24 cellular contexts compared by ENCODE assay signal in the genomic region with DNA sequence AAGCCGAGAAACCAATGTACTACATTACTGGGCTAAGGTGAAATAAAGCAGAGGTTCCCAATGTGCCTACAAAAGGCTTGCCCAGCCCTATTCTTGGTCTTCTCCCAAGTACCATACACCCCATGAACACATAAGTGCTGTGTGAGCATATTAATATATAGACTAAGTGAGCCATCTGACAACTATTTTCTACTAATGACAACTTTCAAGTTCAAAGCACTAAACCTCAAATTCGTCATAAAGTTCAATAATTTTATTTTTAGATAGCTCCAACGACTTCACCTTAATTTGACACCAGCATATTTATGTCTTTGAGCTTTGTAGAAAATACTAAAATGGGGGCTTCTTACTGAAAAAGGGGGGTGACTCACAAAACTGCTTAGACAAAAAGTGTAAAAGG. TPM values are rescaled to one million over a fixed set of nuclear protein-coding genes. Genes with fewer than 3 reads are reported as not detected.
DNase-seq lines count a peak whose midpoint lies in the region; ATAC-seq, FAIRE-seq and TF ChIP-seq lines count a peak whose summit lies in the region.
"Had no signal": no experiment of that assay in that cellular context is flagged by ENCODE, and none has a peak within 500 bp of the region (broad histone marks: within the 10 kb centered on the region; RNA-seq: fewer than 3 reads in every experiment).

No MANE protein-coding gene starts in this region.

- H3K9me3 ChIP-seq in HepG2 (ENCODE audit: low read length): no peaks in the 10 kb centered on the region
- H3K9me3 ChIP-seq in right lobe of liver: no peaks in the 10 kb centered on the region
- H3K9me3 ChIP-seq in SU-DHL-6 (ENCODE audit: insufficient read depth, low read length): no peaks in the 10 kb centered on the region
- no peaks in the 10 kb centered on the region for H3K9me3 ChIP-seq in SK-N-SH
- H3K9me3 ChIP-seq: A549 had no signal

- H3F3A ChIP-seq in SU-DHL-6 (ENCODE audit: insufficient read depth): peaks cover 37% of the 10 kb centered on the region
- no peaks in the 10 kb centered on the region for H3F3A ChIP-seq in SK-N-SH (replicated peaks; ENCODE audit: insufficient read depth)

- peak overlapping the region in 2 of 8 donors; percentile 16 to 69 for H3K4me3 Mint-ChIP-seq in naive B cell
- H3K4me3 Mint-ChIP-seq: CD4-positive, CD25-positive, alpha-beta regulatory T cell had no signal

- H3K9me2 ChIP-seq in SU-DHL-6 (replicated peaks; ENCODE audit: insufficient read depth, low read length) (no peaks in the 10 kb centered on the region), SK-N-SH (no peaks in the 10 kb centered on the region)

- no peaks in the 10 kb centered on the region for H3K9me3 Mint-ChIP-seq in naive B cell
- H3K9me3 Mint-ChIP-seq: CD4-positive, CD25-positive, alpha-beta regulatory T cell; CD8-positive, alpha-beta memory T cell; IgD-negative memory B cell had no signal

- FAIRE-seq in HepG2 (lab: Jason Lieb, UNC): no peak
- FAIRE-seq: A549, G401.6, GM12892 had no signal

- H3K4me3 ChIP-seq in HepG2 (replicated peaks in 1 of 3; ENCODE audit: insufficient read depth in 1 of 3, low read depth in 2 of 3, low read length in 3 of 3) (no peak overlapping the region), right lobe of liver (no peak overlapping the region), SU-DHL-6 (ENCODE audit: insufficient read depth, low read length, poor library complexity, severe bottlenecking) (no peak overlapping the region), SK-N-SH (ENCODE audit: low read depth in 2 of 2, low read length in 1 of 2) (no peak overlapping the region)
- H3K4me3 ChIP-seq: A549, GM23248 had no signal

- H3K27me3 Mint-ChIP-seq in naive B cell: no peaks in the 10 kb centered on the region
- H3K27me3 Mint-ChIP-seq: CD4-positive, CD25-positive, alpha-beta regulatory T cell; CD8-positive, alpha-beta memory T cell; IgD-negative memory B cell had no signal

- WGBS in HepG2 (ENCODE audit: low lambda C conversion rate): 86% methylated on average over 3 of the region's 3 CpGs
- WGBS in right lobe of liver (ENCODE audit: insufficient coverage, low coverage, low lambda C conversion rate, missing lambda C conversion rate): 93% methylated on average over 3 of the region's 3 CpGs
- WGBS in SK-N-SH (ENCODE audit: low lambda C conversion rate): 87% methylated on average over 3 of the region's 3 CpGs

- H3K36me3 ChIP-seq in HepG2 (replicated peaks in 1 of 2; ENCODE audit: control insufficient read depth in 1 of 2, insufficient read depth in 2 of 2, low read length in 2 of 2) (0 out of 5 replicates have a peak, but pooled peaks cover 0 to 5% of the 10 kb centered on the region in 2 experiments), right lobe of liver (no peaks in the 10 kb centered on the region), SU-DHL-6 (ENCODE audit: low read length) (peaks cover 20% of the 10 kb centered on the region), SK-N-SH (replicated peaks in 1 of 2; ENCODE audit: control insufficient read depth in 1 of 2, insufficient read depth in 2 of 2, low read length in 1 of 2) (peaks cover 3 to 6% of the 10 kb centered on the region in 2 experiments)

- H3K4me1 ChIP-seq in HepG2 (ENCODE audit: insufficient read depth, low read length): no peaks in the 10 kb centered on the region
- no peaks in the 10 kb centered on the region for H3K4me1 ChIP-seq in right lobe of liver
- peaks cover 3 to 8% of the 10 kb centered on the region in 2 experiments; a peak in 2 of 4 replicates for H3K4me1 ChIP-seq in SK-N-SH (ENCODE audit: control insufficient read depth in 1 of 2, insufficient read depth in 2 of 2, low read depth in 1 of 2, low read length in 1 of 2)
- H3K4me1 ChIP-seq: A549 had no signal

- H2AFZ ChIP-seq in HepG2 (ENCODE audit: low read length) (no peak overlapping the region), SU-DHL-6 (ENCODE audit: low read depth, low read length, severe bottlenecking) (no peak overlapping the region), SK-N-SH (ENCODE audit: low read depth) (no peak overlapping the region)
- H2AFZ ChIP-seq: GM23248 had no signal

- H3K4me2 ChIP-seq in HepG2 (ENCODE audit: low read depth, low read length) (no peak overlapping the region), SU-DHL-6 (ENCODE audit: low read depth, low read length, poor library complexity, severe bottlenecking) (peak overlapping the region; percentile 94), SK-N-SH (no peak overlapping the region)
- H3K4me2 ChIP-seq: A549 had no signal

- BruUV-seq in HepG2 (replicated peaks; lab: Mats Ljungman, UMichigan): no TSS peak

- H3K4me1 Mint-ChIP-seq in naive B cell: peaks cover 43 to 84% (median 55%) of the 10 kb centered on the region in 3 donors

- TF ChIP-seq CTCF in HepG2 (CRISPR knock-in tag; IDR thresholded peaks at IDR 0.05) (no peak), right lobe of liver (IDR thresholded peaks at IDR 0.05) (no peak), SU-DHL-6 (IDR thresholded peaks at IDR 0.05; ENCODE audit: insufficient read depth, low read length, poor library complexity, severe bottlenecking) (no peak), SK-N-SH (IDR thresholded peaks at IDR 0.05) (no peak)

- CTCF ChIA-PET in HepG2 (lab: Yijun Ruan, JAX; ENCODE audit: low intra/inter-chr PET ratio, low total read pairs): no interaction called here
- CTCF ChIA-PET in SK-N-SH (lab: Yijun Ruan, JAX): interaction anchor here (0.6 to 1.3 kb wide), 3 partner anchors 8 to 490 kb away, joined by 3 to 5 read pairs (median 3); no protein-coding TSS in a partner anchor

- TF ChIP-seq RAD21 in HepG2 (CRISPR knock-in tag; IDR thresholded peaks at IDR 0.05) (no peak), SK-N-SH (IDR thresholded peaks at IDR 0.05; ENCODE audit: low read length) (no peak)

- peak overlapping the region in 4 of 6 donors; percentile 11 to 87 (median 74) for H3K27ac Mint-ChIP-seq in naive B cell
- H3K27ac Mint-ChIP-seq: CD4-positive, CD25-positive, alpha-beta regulatory T cell; CD8-positive, alpha-beta memory T cell; IgD-negative memory B cell had no signal

- DNase-seq in HepG2 (ENCODE audit: low spot score) (no peak), right lobe of liver (no peak), naive B cell (no peak), SK-N-SH (no peak)
- no peak for DNase-seq in stimulated activated CD4-positive, alpha-beta T cell treated with anti-CD3 and anti-CD28 coated beads, Interleukin-4, amount 100 ng/mL, for 24 hours
- DNase-seq: AML-193; C1 segment of cervical spinal cord; CD4-positive, CD25-positive, alpha-beta regulatory T cell; CD8-positive, alpha-beta memory T cell; COR-L47; DMS 273 treated with DMSO at 0.1 percent for 48 hours; DMS53; DND-41; GM23248; HCEC 1CT; Kasumi-1; KG1 had no signal

- TF ChIP-seq EP300 in HepG2 (IDR thresholded peaks at IDR 0.05; ENCODE audit: low read depth in 2 of 2, low read length in 2 of 2) (no peak), HepG2 (CRISPR knock-in tag; IDR thresholded peaks at IDR 0.05; ENCODE audit: borderline replicate concordance) (no peak), SK-N-SH (IDR thresholded peaks at IDR 0.05; ENCODE audit: borderline replicate concordance in 1 of 2, low read depth in 1 of 2, low read length in 1 of 2) (no peak)

- H3K9ac ChIP-seq in HepG2 (ENCODE audit: insufficient read depth, low read depth, low read length) (no peak overlapping the region), SU-DHL-6 (ENCODE audit: low read length) (no peak overlapping the region), SK-N-SH (no peak overlapping the region)
- H3K9ac ChIP-seq: GM23248 had no signal

- POLR2A ChIA-PET in HepG2 (lab: Yijun Ruan, JAX): no interaction called here
- POLR2A ChIA-PET in SK-N-SH (lab: Yijun Ruan, JAX): no interaction called here

- no peaks in the 10 kb centered on the region for H3K79me2 ChIP-seq in HepG2 (ENCODE audit: insufficient read depth, low read length)
- H3K79me2 ChIP-seq in SU-DHL-6 (ENCODE audit: insufficient read depth, low read length): peaks cover 100% of the 10 kb centered on the region
- peaks cover 10% of the 10 kb centered on the region for H3K79me2 ChIP-seq in SK-N-SH (ENCODE audit: insufficient read depth)

- no peaks in the 10 kb centered on the region for H3K27me3 ChIP-seq in HepG2 (ENCODE audit: control insufficient read depth in 1 of 2, insufficient read depth in 2 of 2, low read length in 2 of 2)
- H3K27me3 ChIP-seq in right lobe of liver: no peaks in the 10 kb centered on the region
- no peaks in the 10 kb centered on the region for H3K27me3 ChIP-seq in SU-DHL-6 (ENCODE audit: low read length)
- no peaks in the 10 kb centered on the region for H3K27me3 ChIP-seq in SK-N-SH (ENCODE audit: insufficient read depth)

- H3K27ac ChIP-seq in HepG2 (ENCODE audit: extremely low read length, insufficient read depth, low read length): no peak overlapping the region
- no peak overlapping the region for H3K27ac ChIP-seq in right lobe of liver
- no peak overlapping the region for H3K27ac ChIP-seq in SU-DHL-6 (ENCODE audit: low read depth, low read length)
- no peak overlapping the region for H3K27ac ChIP-seq in SK-N-SH (ENCODE audit: low read depth in 2 of 2, low read length in 1 of 2)
- H3K27ac ChIP-seq: 22Rv1, A549, GM23248 had no signal

- TF ChIP-seq POLR2A in HepG2 (IDR thresholded peaks at IDR 0.05; ENCODE audit: insufficient read depth in 1 of 2, low read depth in 2 of 2, low read length in 2 of 2) (no peak), right lobe of liver (IDR thresholded peaks at IDR 0.05) (no peak)

- ATAC-seq in HepG2 (no peak), right lobe of liver (no peak), naive B cell (ENCODE audit: low read depth in 2 of 2) (no peak), GM18870 (IDR thresholded peaks at IDR 0.05; ENCODE audit: unreplicated experiment) (no peak)
- ATAC-seq: A549 had no signal

- no peaks in the 10 kb centered on the region for H4K20me1 ChIP-seq in HepG2 (ENCODE audit: insufficient read depth, low read length)
- H4K20me1 ChIP-seq in SU-DHL-6 (ENCODE audit: low read depth, low read length): peaks cover 53% of the 10 kb centered on the region
- no peaks in the 10 kb centered on the region for H4K20me1 ChIP-seq in SK-N-SH (ENCODE audit: insufficient read depth)

- peaks cover 0 to 7% of the 10 kb centered on the region in 2 donors for H3K36me3 Mint-ChIP-seq in naive B cell

- intact Hi-C loops in HepG2 (cut with micrococcal nuclease; ENCODE audit: unreplicated experiment): no loop called here
- intact Hi-C loops in right lobe of liver (cut with DNase I): no loop called here

- in situ Hi-C loops in HepG2 (cut with HindIII; ENCODE audit: extremely low pct_ligation_motif_present, low pct_unique_long_range_greater_than_20kb): no loop called here

RNA-seq across cellular contexts. Expression of a gene that starts 6.7 kb away (rescaled TPM):
- total RNA-seq in HepG2 (2016; rRNA removed; fragmentation: Illumina TruSeq; extraction: Trizol) (6.6 and 12.7 TPM in 2 replicates), right lobe of liver (1 to 10 TPM; 3.4 to 8.6 (median 5.7) TPM)
- total RNA-seq in HepG2 (2016; cell fraction: cytosol; rRNA removed; fragmentation: Illumina TruSeq; extraction: Trizol; ENCODE audit: low read depth): 4.0 and 6.3 TPM in 2 replicates
- 7.4 and 13.1 TPM in 2 replicates for total RNA-seq in HepG2 (2016; cell fraction: insoluble cytoplasmic fraction; rRNA removed; fragmentation: Illumina TruSeq; extraction: Trizol)
- 7.6 and 10.7 TPM in 2 replicates for total RNA-seq in HepG2 (2016; cell fraction: membrane; rRNA removed; fragmentation: Illumina TruSeq; extraction: Trizol)
- 9.5 and 10.2 TPM in 2 replicates for total RNA-seq in HepG2 (2016; cell fraction: nucleus; rRNA removed; fragmentation: Illumina TruSeq; extraction: Trizol)
- polyA plus RNA-seq in HepG2 (2011; rRNA removed) (19.1 and 23.6 TPM in 2 replicates), naive B cell (ENCODE audit: low read depth in 6 of 6) (100 to 1,000 TPM in 1 of 6 donors, 10 to 100 TPM in 5; 60.2 to 108 (median 77.4) TPM), SK-N-SH (2012; rRNA removed) (18.4 and 19.7 TPM in 2 replicates)
- polyA plus RNA-seq in HepG2 (2011; cell fraction: cytosol; rRNA removed): 14.8 and 15.9 TPM in 2 replicates
- 10.7 and 11.1 TPM in 2 replicates for polyA plus RNA-seq in HepG2 (2011; cell fraction: nucleus; rRNA removed)
- 7.9 and 12.4 TPM in 2 replicates for polyA plus RNA-seq in HepG2 (2012)
- polyA plus RNA-seq in HepG2 (2016; cell fraction: cytosol; fragmentation: Illumina TruSeq; extraction: Trizol; ENCODE audit: low read depth): 6.9 and 8.6 TPM in 2 replicates
- polyA plus RNA-seq in HepG2 (2016; cell fraction: insoluble cytoplasmic fraction; fragmentation: Illumina TruSeq; extraction: Trizol; ENCODE audit: low read depth): 21.9 and 26.4 TPM in 2 replicates
- polyA plus RNA-seq in HepG2 (2016; cell fraction: membrane; fragmentation: Illumina TruSeq; extraction: Trizol; ENCODE audit: low read depth): 12.4 and 13.5 TPM in 2 replicates
- 13.9 and 16.8 TPM in 2 replicates for polyA plus RNA-seq in HepG2 (2016; cell fraction: nucleus; fragmentation: Illumina TruSeq; extraction: Trizol; ENCODE audit: insufficient read depth, low read depth)
- polyA minus RNA-seq in HepG2 (2011; rRNA and poly(A)+ RNA removed; ENCODE audit: low replicate concordance): 13.1 and 15.6 TPM in 2 replicates
- 7.1 and 7.2 TPM in 2 replicates for polyA minus RNA-seq in HepG2 (2011; cell fraction: cytosol; rRNA and poly(A)+ RNA removed)
- polyA minus RNA-seq in HepG2 (2011; cell fraction: nucleus; rRNA and poly(A)+ RNA removed): 7.9 and 9.2 TPM in 2 replicates
- 15.4 and 18.8 TPM in 2 replicates for polyA plus RNA-seq in SK-N-SH (2012; cell fraction: cytosol; rRNA removed)
- polyA plus RNA-seq in SK-N-SH (2012; cell fraction: nucleus; rRNA removed): 15.6 and 16.7 TPM in 2 replicates
